In the genomic region with DNA sequence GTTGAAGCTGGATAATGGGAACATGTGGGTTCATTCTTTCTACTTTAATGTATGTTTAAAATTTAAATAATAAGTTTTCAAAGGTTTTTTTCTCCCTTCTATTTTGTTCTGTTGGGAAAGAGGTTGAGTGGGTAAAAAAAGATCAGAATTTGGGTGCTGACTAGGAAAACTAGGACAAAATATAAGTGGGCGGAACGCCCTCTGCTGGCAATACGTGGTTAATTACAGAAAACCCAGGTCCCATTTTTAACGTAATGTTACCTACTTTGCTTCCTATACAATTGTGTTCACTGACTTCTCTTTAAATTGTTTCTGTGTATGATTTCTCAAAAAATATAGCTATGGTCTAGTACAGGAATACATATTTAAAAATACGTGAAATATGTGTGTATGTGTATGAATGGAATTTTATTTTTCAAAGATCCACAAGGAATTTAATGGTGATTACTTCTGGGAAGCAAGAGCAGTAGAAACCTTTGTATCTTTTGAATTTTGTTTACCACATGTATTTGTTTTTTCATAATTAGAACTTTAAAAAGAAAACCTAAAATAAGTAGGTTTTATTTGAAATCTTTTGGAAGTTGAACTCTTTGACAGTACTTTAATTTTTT, we compare ENCODE assay signal across 1 cellular context.
TF ChIP-seq lines count a peak whose summit lies in the region.

No MANE protein-coding gene starts in this region.

TF ChIP-seq in endothelial cell of umbilical vein, 7 proteins besides CTCF, POLR2A, EP300 and RAD21:
- TF ChIP-seq POLR2AphosphoS5 (IDR thresholded peaks at IDR 0.05; ENCODE audit: insufficient read depth, low read depth, low read length) (no peak), GATA2 (IDR thresholded peaks at IDR 0.05; ENCODE audit: insufficient read depth, insufficient read length, low read depth, low read length) (no peak), MAX (IDR thresholded peaks at IDR 0.05; ENCODE audit: insufficient read depth, insufficient read length) (no peak), EZH2 (IDR thresholded peaks at IDR 0.05; ENCODE audit: borderline replicate concordance, low read depth, low read length, severe bottlenecking) (no peak), MYC (IDR thresholded peaks at IDR 0.05; ENCODE audit: low read depth, low read length) (no peak), FOS (IDR thresholded peaks at IDR 0.05; ENCODE audit: borderline replicate concordance, insufficient read depth, low read length) (no peak), JUN (IDR thresholded peaks at IDR 0.05; ENCODE audit: borderline replicate concordance, insufficient read depth, insufficient read length, low read depth) (no peak)
